26 cellular contexts compared by ENCODE assay signal in genomic region chr4:4413373-4413725, GRCh38. TPM values are rescaled to one million over a fixed set of nuclear protein-coding genes. Genes with fewer than 3 reads are reported as not detected.
"Had no signal": no experiment of that assay in that cellular context is flagged by ENCODE, and none has a peak within 500 bp of the region (broad histone marks: within the 10 kb centered on the region; RNA-seq: fewer than 3 reads in every experiment).

No MANE protein-coding gene starts in this region.

- H3K9ac ChIP-seq: parathyroid adenoma had no signal

- H3K4me3 Mint-ChIP-seq: activated naive CD8-positive, alpha-beta T cell treated with anti-CD3 and anti-CD28 coated beads, Interleukin-2, amount 50 U/mL, for 24 hours; activated T-cell treated with anti-CD3 and anti-CD28 coated beads, Interleukin-2, amount 50 U/mL, for 24 hours; dendritic cell treated with granulocyte-macrophage colony-stimulating factor and Interleukin-4, amounts not matched to agents 40 ng/mL and 50 ng/mL, for 4 days; natural killer cell treated with Interleukin-12 subunit alpha and Interleukin-12 subunit beta and Interleukin-15 and Interleukin-18, amount 100 ng/mL, for 72 hours; T-cell had no signal

- DNase-seq: activated CD4-positive, alpha-beta T cell treated with anti-CD3 and anti-CD28 coated beads for 1 hour; activated CD4-positive, alpha-beta T cell treated with anti-CD3 and anti-CD28 coated beads, Interleukin-2, amount 50 U/mL, for 1 hour; activated CD8-positive, alpha-beta memory T cell treated with anti-CD3 and anti-CD28 coated beads, Interleukin-2, amount 50 U/mL, for 4 hours; activated naive CD4-positive, alpha-beta T cell; activated naive CD8-positive, alpha-beta T cell treated with anti-CD3 and anti-CD28 coated beads, Interleukin-2, amount 50 U/mL, for 24 hours; activated T-cell treated with anti-CD3 and anti-CD28 coated beads, Interleukin-2, amount 50 U/mL, for 24 hours; effector CD4-positive, alpha-beta T cell; erythroblast; foreskin melanocyte; hippocampal formation; left ventricle myocardium superior; midbrain; right lobe of liver; small intestine; stimulated activated CD4-positive, alpha-beta T cell treated with anti-CD3 and anti-CD28 coated beads, Interleukin-2, amount 100 ng/mL, for 48 hours; stimulated activated CD8-positive, alpha-beta memory T cell treated with anti-CD3 and anti-CD28 coated beads, Interleukin-4, amount 100 ng/mL, for 48 hours; stimulated activated naive CD4-positive, alpha-beta T cell treated with Interleukin-2 at 50 U/mL for 16 hours; substantia nigra; T-cell; thyroid gland had no signal

- H3K9me3 ChIP-seq: right lobe of liver, thyroid gland had no signal

- FAIRE-seq: small intestine, TTC549 had no signal

- ATAC-seq: activated naive CD8-positive, alpha-beta T cell treated with anti-CD3 and anti-CD28 coated beads, Interleukin-2, amount 50 U/mL, for 24 hours; left ventricle myocardium superior; natural killer cell treated with Interleukin-12 subunit alpha and Interleukin-12 subunit beta and Interleukin-15 and Interleukin-18, amount 100 ng/mL, for 72 hours; T-cell had no signal

- H3K27ac Mint-ChIP-seq: activated naive CD8-positive, alpha-beta T cell treated with anti-CD3 and anti-CD28 coated beads, Interleukin-2, amount 50 U/mL, for 24 hours; activated T-cell treated with anti-CD3 and anti-CD28 coated beads, Interleukin-2, amount 50 U/mL, for 24 hours; activated T-helper 2 cell treated with anti-CD3 and anti-CD28 coated beads, Interferon-gamma antibody, Interleukin-2, Interleukin-4, amounts not matched to agents 10 μg/mL and 5 μg/mL and 100 μg/mL, durations not matched to agents 14 hours and 24 hours and 36 hours; dendritic cell treated with granulocyte-macrophage colony-stimulating factor and Interleukin-4, amounts not matched to agents 40 ng/mL and 50 ng/mL, for 4 days; natural killer cell treated with Interleukin-12 subunit alpha and Interleukin-12 subunit beta and Interleukin-15 and Interleukin-18, amount 100 ng/mL, for 72 hours; T-cell had no signal

- H3K27ac ChIP-seq: cardiac muscle cell, parathyroid adenoma, right lobe of liver, thyroid gland had no signal

- H3K9me3 Mint-ChIP-seq: activated naive CD8-positive, alpha-beta T cell treated with anti-CD3 and anti-CD28 coated beads, Interleukin-2, amount 50 U/mL, for 24 hours; activated T-cell treated with anti-CD3 and anti-CD28 coated beads, Interleukin-2, amount 50 U/mL, for 24 hours; activated T-helper 2 cell treated with anti-CD3 and anti-CD28 coated beads, Interferon-gamma antibody, Interleukin-2, Interleukin-4, amounts not matched to agents 10 μg/mL and 5 μg/mL and 100 μg/mL, durations not matched to agents 14 hours and 24 hours and 36 hours; dendritic cell treated with granulocyte-macrophage colony-stimulating factor and Interleukin-4, amounts not matched to agents 40 ng/mL and 50 ng/mL, for 4 days; natural killer cell treated with Interleukin-12 subunit alpha and Interleukin-12 subunit beta and Interleukin-15 and Interleukin-18, amount 100 ng/mL, for 72 hours had no signal

- H3K36me3 ChIP-seq: right lobe of liver had no signal

- H3K4me3 ChIP-seq: cardiac muscle cell, right lobe of liver, thyroid gland had no signal

- H3K27me3 Mint-ChIP-seq: activated naive CD8-positive, alpha-beta T cell treated with anti-CD3 and anti-CD28 coated beads, Interleukin-2, amount 50 U/mL, for 24 hours; activated T-cell treated with anti-CD3 and anti-CD28 coated beads, Interleukin-2, amount 50 U/mL, for 24 hours; dendritic cell treated with granulocyte-macrophage colony-stimulating factor and Interleukin-4, amounts not matched to agents 40 ng/mL and 50 ng/mL, for 4 days; natural killer cell treated with Interleukin-12 subunit alpha and Interleukin-12 subunit beta and Interleukin-15 and Interleukin-18, amount 100 ng/mL, for 72 hours; T-cell had no signal

- H3K4me1 ChIP-seq: parathyroid adenoma, right lobe of liver, thyroid gland had no signal

- H3K27me3 ChIP-seq: cardiac muscle cell, right lobe of liver, thyroid gland had no signal

RNA-seq across cellular contexts. Expression of gene NSG1, which starts 26.4 kb away (rescaled TPM):
- total RNA-seq: activated T-helper 2 cell treated with anti-CD3 and anti-CD28 coated beads, Interferon-gamma antibody, Interleukin-2, Interleukin-4, amounts not matched to agents 10 μg/mL and 5 μg/mL and 100 μg/mL, durations not matched to agents 14 hours and 24 hours and 36 hours had no signal
